18 cellular contexts compared by ENCODE assay signal in genomic region chr9:114430443-114430842, GRCh38. TPM values are rescaled to one million over a fixed set of nuclear protein-coding genes. Genes with fewer than 3 reads are reported as not detected.
DNase-seq lines count a peak whose midpoint lies in the region; ATAC-seq and TF ChIP-seq lines count a peak whose summit lies in the region.
"Had no signal": no experiment of that assay in that cellular context is flagged by ENCODE, and none has a peak within 500 bp of the region (broad histone marks: within the 10 kb centered on the region; RNA-seq: fewer than 3 reads in every experiment).

No MANE protein-coding gene starts in this region.

- H3K4me3 ChIP-seq in gastroesophageal sphincter = no peak overlapping the region
- H3K4me3 ChIP-seq: adrenal gland, breast epithelium, stomach had no signal

- 100% methylated on average over 1 to 4 of the region's 5 CpGs for WGBS in gastroesophageal sphincter (ENCODE audit: low coverage in 1 of 2), 2 donors

- no peak for TF ChIP-seq CTCF in gastroesophageal sphincter (IDR thresholded peaks at IDR 0.05)

- DNase-seq in DMS 273 (lab: John Stamatoyannopoulos, UW; ENCODE audit: unreplicated experiment) (peak; percentile 5), DMS 273 treated with DMSO at 0.1 percent for 48 hours (lab: John Stamatoyannopoulos, UW) (no peak), NCI-H1105 treated with DMSO at 0.1 percent for 48 hours (lab: John Stamatoyannopoulos, UW) (peak; percentile 51), NCI-H510A (lab: John Stamatoyannopoulos, UW) (peak; percentile 85), left kidney (ENCODE audit: low read depth, low spot score) (peak; percentile 28)
- DNase-seq in stimulated activated naive CD4-positive, alpha-beta T cell (lab: John Stamatoyannopoulos, UW) = no peak
- DNase-seq in stimulated activated CD4-positive, alpha-beta T cell treated with anti-CD3 and anti-CD28 coated beads, Interleukin-2, amount 100 ng/mL, for 48 hours = no peak
- DNase-seq: activated CD4-positive, alpha-beta T cell treated with anti-CD3 and anti-CD28 coated beads, Interleukin-2, amount 10 ng/mL, durations not matched to agents 7 days and 5 days; activated gamma-delta T cell treated with Interleukin-2 at 50 U/mL for 16 hours; AML-193; foreskin melanocyte; stomach had no signal

- TF ChIP-seq POLR2A in gastroesophageal sphincter (IDR thresholded peaks at IDR 0.05) = no peak

- H3K36me3 ChIP-seq in gastroesophageal sphincter = peaks cover 0 to 5% of the 10 kb centered on the region in 2 donors
- H3K36me3 ChIP-seq: adrenal gland, breast epithelium had no signal

- H3K9me3 ChIP-seq in gastroesophageal sphincter = no peaks in the 10 kb centered on the region
- H3K9me3 ChIP-seq: adrenal gland, breast epithelium, stomach had no signal

- no peak for TF ChIP-seq EP300 in gastroesophageal sphincter (IDR thresholded peaks at IDR 0.05)

- H3K4me1 ChIP-seq in gastroesophageal sphincter = no peaks in the 10 kb centered on the region
- H3K4me1 ChIP-seq: breast epithelium had no signal

- H3K27me3 ChIP-seq in gastroesophageal sphincter = no peaks in the 10 kb centered on the region
- H3K27me3 ChIP-seq: adrenal gland, breast epithelium, stomach had no signal

- no peak for ATAC-seq in gastroesophageal sphincter
- ATAC-seq: HepG2; natural killer cell treated with Interleukin-12 subunit alpha and Interleukin-12 subunit beta and Interleukin-15 and Interleukin-18, amount 100 ng/mL, for 72 hours had no signal

- no peak overlapping the region for H3K27ac ChIP-seq in gastroesophageal sphincter
- H3K27ac ChIP-seq: 22Rv1, breast epithelium, stomach had no signal

RNA-seq across cellular contexts. Expression of gene AKNA, which starts 42.7 kb away (rescaled TPM):
- 10 to 100 TPM in 3 of 4 donors, 1 to 10 TPM in 1; 8.8 to 24.3 (median 19.0) TPM for total RNA-seq in gastroesophageal sphincter

Comparison
In these comparisons a context has a peak if more than half of its experiments do, and no peak if none do; other contexts are left out.
1. DNase-seq: peak in DMS 273 (single experiment), NCI-H1105 treated with DMSO at 0.1 percent for 48 hours (single experiment), NCI-H510A (single experiment) and left kidney (single experiment); none in DMS 273 treated with DMSO at 0.1 percent for 48 hours (single experiment), stimulated activated naive CD4-positive, alpha-beta T cell (0 of 6) and stimulated activated CD4-positive, alpha-beta T cell treated with anti-CD3 and anti-CD28 coated beads, Interleukin-2, amount 100 ng/mL, for 48 hours (0 of 2).